Comparison of ENCODE assay signal across 17 cellular contexts in genomic region chr15:57403007-57403406, GRCh38. TPM values are rescaled to one million over a fixed set of nuclear protein-coding genes. Genes with fewer than 3 reads are reported as not detected.
DNase-seq lines count a peak whose midpoint lies in the region; ATAC-seq and TF ChIP-seq lines count a peak whose summit lies in the region.
"Had no signal": no experiment of that assay in that cellular context is flagged by ENCODE, and none has a peak within 500 bp of the region (broad histone marks: within the 10 kb centered on the region; RNA-seq: fewer than 3 reads in every experiment).

No MANE protein-coding gene starts in this region.

- in situ Hi-C loops in astrocyte of the spinal cord (cut with HindIII; ENCODE audit: low sequenced_read_pairs) = no loop called here

- ATAC-seq in sciatic nerve (peak; percentile 69), HG03039 (IDR thresholded peaks at IDR 0.05; ENCODE audit: unreplicated experiment) (no peak)
- ATAC-seq: CD8-positive, alpha-beta T cell had no signal

- TF ChIP-seq POLR2A in lower leg skin (IDR thresholded peaks at IDR 0.05) = no peak

- peak; percentile 34 for DNase-seq in astrocyte of the spinal cord (ENCODE audit: low read depth, low spot score)
- no peak for DNase-seq in glutamatergic neuron
- DNase-seq in left kidney (ENCODE audit: low read depth, low spot score) = peak; percentile 68
- no peak for DNase-seq in sciatic nerve (ENCODE audit: low spot score)
- DNase-seq in NCI-H1930 (lab: John Stamatoyannopoulos, UW) = no peak
- no peak for DNase-seq in 8988T
- no peak for DNase-seq in lower leg skin (ENCODE audit: low spot score in 2 of 2)
- DNase-seq: CD8-positive, alpha-beta T cell; DND-41; GDM1; GM23248; NCI-H1417 treated with DMSO at 0.1 percent for 48 hours; NCI-H2081; NCI-H524; SIG-M5 had no signal

- peak overlapping the region; percentile 73 for H3K27ac Mint-ChIP-seq in glutamatergic neuron (ENCODE audit: unreplicated experiment)
- H3K27ac Mint-ChIP-seq: CD8-positive, alpha-beta T cell; IgD-negative memory B cell had no signal

- H3K4me1 Mint-ChIP-seq in glutamatergic neuron (ENCODE audit: low read depth, unreplicated experiment) = peaks cover 21% of the 10 kb centered on the region
- H3K4me1 Mint-ChIP-seq: IgD-negative memory B cell had no signal

- no peaks in the 10 kb centered on the region for H3K9me3 Mint-ChIP-seq in glutamatergic neuron (ENCODE audit: unreplicated experiment)
- H3K9me3 Mint-ChIP-seq: CD8-positive, alpha-beta T cell had no signal

- WGBS in lower leg skin, 2 donors = 41 to 49% methylated on average over 3 of the region's 3 CpGs

- H3K36me3 Mint-ChIP-seq in glutamatergic neuron (ENCODE audit: unreplicated experiment) = no peaks in the 10 kb centered on the region
- H3K36me3 Mint-ChIP-seq: CD8-positive, alpha-beta T cell; IgD-negative memory B cell had no signal

- H3K4me3 ChIP-seq in astrocyte of the spinal cord (ENCODE audit: low read depth, low read length) (no peak overlapping the region), lower leg skin (ENCODE audit: low read depth, poor library complexity, severe bottlenecking) (no peak overlapping the region)
- H3K4me3 ChIP-seq: GM23248 had no signal

- TF ChIP-seq CTCF in astrocyte of the spinal cord (IDR thresholded peaks at IDR 0.05; ENCODE audit: low read depth, low read length) (no peak), glutamatergic neuron (IDR thresholded peaks at IDR 0.05; ENCODE audit: partially characterized antibody, unreplicated experiment) (no peak), lower leg skin (IDR thresholded peaks at IDR 0.05) (no peak)

- no peak overlapping the region for H3K4me3 Mint-ChIP-seq in glutamatergic neuron (ENCODE audit: unreplicated experiment)
- H3K4me3 Mint-ChIP-seq: CD8-positive, alpha-beta T cell; IgD-negative memory B cell had no signal

- intact Hi-C loops in sciatic nerve (cut with DNase I) = no loop called here
- intact Hi-C loops in lower leg skin (cut with DNase I; ENCODE audit: low total_unique reads) = no loop called here

- no peaks in the 10 kb centered on the region for H3K27me3 Mint-ChIP-seq in glutamatergic neuron (ENCODE audit: unreplicated experiment)

RNA-seq across cellular contexts. Expression of gene CGNL1, which starts 26.7 kb away (rescaled TPM):
- total RNA-seq in glutamatergic neuron (ENCODE audit: unreplicated experiment) (5.4 TPM), sciatic nerve (38.1 TPM), lower leg skin (10 to 100 TPM in 2 of 4 donors, 1 to 10 TPM in 2; 5.7 to 22.9 (median 14.5) TPM)
- total RNA-seq: CD8-positive, alpha-beta T cell had no signal

Comparison
In these comparisons a context has a peak if more than half of its experiments do, and no peak if none do; other contexts are left out.
1. DNase-seq: peak in astrocyte of the spinal cord (single experiment) and left kidney (single experiment); none in glutamatergic neuron (single experiment), sciatic nerve (single experiment), NCI-H1930 (0 of 2), 8988T (single experiment) and lower leg skin (0 of 2).